In the genomic region with DNA sequence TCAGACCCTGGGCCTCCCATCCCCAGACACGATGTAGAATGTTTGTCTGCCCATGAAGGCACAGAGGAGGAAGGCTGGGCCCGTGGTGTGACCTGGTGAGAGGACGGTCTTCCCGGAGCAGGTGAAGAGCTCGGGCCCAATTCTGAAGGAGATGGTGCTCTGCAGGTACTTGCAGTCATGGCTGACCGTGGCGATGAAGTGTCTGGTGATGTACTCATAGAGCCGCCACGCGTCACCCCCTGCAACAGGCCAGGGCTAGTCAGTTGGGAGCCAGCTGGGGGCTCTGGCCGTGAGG, we compare ENCODE assay signal across 19 cellular contexts. TPM values are rescaled to one million over a fixed set of nuclear protein-coding genes. Genes with fewer than 3 reads are reported as not detected.
DNase-seq lines count a peak whose midpoint lies in the region; ATAC-seq and TF ChIP-seq lines count a peak whose summit lies in the region.
"Had no signal": no experiment of that assay in that cellular context is flagged by ENCODE, and none has a peak within 500 bp of the region (broad histone marks: within the 10 kb centered on the region; RNA-seq: fewer than 3 reads in every experiment).

No MANE protein-coding gene starts in this region.

- H3K36me3 Mint-ChIP-seq in nephron progenitor cell (ENCODE audit: low read depth): peaks cover 37% of the 10 kb centered on the region
- peaks cover 43 to 58% of the 10 kb centered on the region in 2 donors for H3K36me3 Mint-ChIP-seq in stimulated activated naive B cell treated with anti-CD40 and anti-IgM and Interleukin-4, amounts not matched to agents 10 μg/mL and 1 μg/mL and 100 μg/mL, for 72 hours

- no peak overlapping the region for H3K56ac ChIP-seq in IMR-90 (ENCODE audit: extremely low read depth, insufficient read depth, low read length)

- no peak overlapping the region for H2BK20ac ChIP-seq in IMR-90 (ENCODE audit: low read depth, low read length)

- H3K36me3 ChIP-seq in IMR-90 (ENCODE audit: control insufficient read depth, insufficient read depth, low read length) (peaks cover 78% of the 10 kb centered on the region), spleen (peaks cover 6 to 100% (median 90%) of the 10 kb centered on the region in 6 donors)

- H3K27me3 Mint-ChIP-seq in nephron progenitor cell (ENCODE audit: low read depth, poor library complexity): no peaks in the 10 kb centered on the region
- no peaks in the 10 kb centered on the region for H3K27me3 Mint-ChIP-seq in stimulated activated naive B cell treated with anti-CD40 and anti-IgM and Interleukin-4, amounts not matched to agents 10 μg/mL and 1 μg/mL and 100 μg/mL, for 72 hours
- H3K27me3 Mint-ChIP-seq: B cell; CD4-positive, alpha-beta T cell had no signal

- no peaks in the 10 kb centered on the region; the same call in 1 of the 2 replicates for H4K20me1 ChIP-seq in IMR-90 (ENCODE audit: insufficient read depth, low read length)

- CTCF ChIA-PET in IMR-90 (lab: Yijun Ruan, JAX) (interaction anchor here (1.0 kb wide), 1 partner anchor 10 kb away, joined by 3 read pairs; no protein-coding TSS in a partner anchor), RWPE1 (lab: Yijun Ruan, JAX) (interaction anchor here (0.6 to 2.6 kb wide), 3 partner anchors 10 to 183 kb away, joined by 3 to 8 read pairs (median 5); a partner anchor contains a TSS)

- in situ Hi-C loops in IMR-90 (cut with MboI; ENCODE audit: low sequenced_read_pairs): no loop called here

- H4K91ac ChIP-seq in IMR-90 (ENCODE audit: insufficient read depth, low read depth, low read length): no peak overlapping the region

- POLR2A ChIA-PET in IMR-90 (lab: Charles Lee; ENCODE audit: unreplicated experiment) (no interaction called here), RWPE1 (lab: Yijun Ruan, JAX; ENCODE audit: low non-redundant PET) (no interaction called here)

- H3K27ac Mint-ChIP-seq in nephron progenitor cell: peak overlapping the region; percentile 84
- H3K27ac Mint-ChIP-seq in stimulated activated naive B cell treated with anti-CD40 and anti-IgM and Interleukin-4, amounts not matched to agents 10 μg/mL and 1 μg/mL and 100 μg/mL, for 72 hours: peak overlapping the region; percentile 62
- H3K27ac Mint-ChIP-seq: B cell; CD4-positive, alpha-beta T cell; CD8-positive, alpha-beta T cell had no signal

- dilution Hi-C loops in IMR-90 (cut with HindIII; ENCODE audit: low sequenced_read_pairs, unreplicated experiment): no loop called here

- H3K4ac ChIP-seq in IMR-90 (ENCODE audit: low read depth, low read length): no peak overlapping the region

- peak overlapping the region; percentile 16 for H2AK9ac ChIP-seq in IMR-90 (replicated peaks; ENCODE audit: low read depth, low read length, poor library complexity)

- H3K4me3 Mint-ChIP-seq in nephron progenitor cell: no peak overlapping the region
- H3K4me3 Mint-ChIP-seq in stimulated activated naive B cell treated with anti-CD40 and anti-IgM and Interleukin-4, amounts not matched to agents 10 μg/mL and 1 μg/mL and 100 μg/mL, for 72 hours: no peak overlapping the region
- H3K4me3 Mint-ChIP-seq: B cell; CD4-positive, alpha-beta T cell; CD8-positive, alpha-beta T cell had no signal

- H3K23ac ChIP-seq in IMR-90 (ENCODE audit: low read depth, low read length): no peak overlapping the region

- H4K8ac ChIP-seq in IMR-90 (ENCODE audit: low read depth in 2 of 2, low read length in 2 of 2): no peak overlapping the region

- 97% methylated on average over 5 of the region's 11 CpGs; no CpG with 5 or more reads in 1 of the 2 experiments for WGBS in IMR-90 (ENCODE audit: extremely low coverage in 2 of 2, insufficient read length in 1 of 2), 2 experiments
- 91 to 98% (median 95%) methylated on average over 11 of the region's 11 CpGs for WGBS in spleen, 5 donors

- no peak overlapping the region for H2AK5ac ChIP-seq in IMR-90 (ENCODE audit: low read depth, low read length)

- no peaks in the 10 kb centered on the region for H3K9me3 Mint-ChIP-seq in nephron progenitor cell
- no peaks in the 10 kb centered on the region for H3K9me3 Mint-ChIP-seq in stimulated activated naive B cell treated with anti-CD40 and anti-IgM and Interleukin-4, amounts not matched to agents 10 μg/mL and 1 μg/mL and 100 μg/mL, for 72 hours
- H3K9me3 Mint-ChIP-seq: CD4-positive, alpha-beta T cell; CD8-positive, alpha-beta T cell had no signal

- intact Hi-C loops in IMR-90 (cut with micrococcal nuclease): no loop called here
- intact Hi-C loops in spleen (cut with DNase I; ENCODE audit: low total_unique reads): no loop called here

- TF ChIP-seq POLR2A in IMR-90 (IDR thresholded peaks at IDR 0.05; ENCODE audit: low read depth, low read length) (no peak), spleen (IDR thresholded peaks at IDR 0.05) (no peak)

- H3K27me3 ChIP-seq in IMR-90 (ENCODE audit: control insufficient read depth, insufficient read depth, low read length): no peaks in the 10 kb centered on the region
- H3K27me3 ChIP-seq in spleen (replicated peaks in 1 of 7): no peaks in the 10 kb centered on the region
- H3K27me3 ChIP-seq: BLaER1 treated with 17β-estradiol and CSF1 and Interleukin-3, amounts not matched to agents 10 nM and 100 nM had no signal

- no peaks in the 10 kb centered on the region for H3K4me1 Mint-ChIP-seq in nephron progenitor cell
- H3K4me1 Mint-ChIP-seq in stimulated activated naive B cell treated with anti-CD40 and anti-IgM and Interleukin-4, amounts not matched to agents 10 μg/mL and 1 μg/mL and 100 μg/mL, for 72 hours: peaks cover 0 to 5% of the 10 kb centered on the region in 2 donors
- H3K4me1 Mint-ChIP-seq: B cell had no signal

- H3K27ac ChIP-seq in IMR-90 (ENCODE audit: insufficient read depth, low read length): no peak overlapping the region
- H3K27ac ChIP-seq in RWPE1: peak overlapping the region; percentile 49; the same call in 1 of the 2 replicates
- H3K27ac ChIP-seq in spleen: no peak overlapping the region
- H3K27ac ChIP-seq: BLaER1 treated with 17β-estradiol and CSF1 and Interleukin-3, amounts not matched to agents 10 nM and 100 nM; C4-2B had no signal

- TF ChIP-seq CTCF in IMR-90 (conservative IDR thresholded peaks at IDR 0.05; ENCODE audit: low read depth, low read length): no peak
- TF ChIP-seq CTCF in RWPE1 (conservative IDR thresholded peaks at IDR 0.05; ENCODE audit: low read depth): no peak
- no peak for TF ChIP-seq CTCF in nephron progenitor cell (IDR thresholded peaks at IDR 0.05)
- no peak for TF ChIP-seq CTCF in spleen (IDR thresholded peaks at IDR 0.05 in 8 of 11, conservative IDR thresholded peaks at IDR 0.05 in 3 of 11)

- H3K14ac ChIP-seq in IMR-90 (replicated peaks; ENCODE audit: low read depth, low read length): no peak overlapping the region

- H2BK15ac ChIP-seq in IMR-90 (ENCODE audit: low read depth, low read length): no peak overlapping the region

- DNase-seq in IMR-90 (no peak), RWPE1 (ENCODE audit: low spot score) (no peak), nephron progenitor cell (no peak), NCI-H774 (lab: John Stamatoyannopoulos, UW) (no peak), spleen (no peak)
- DNase-seq in stimulated activated naive B cell treated with anti-CD40 and anti-IgM and Interleukin-4, amounts not matched to agents 10 μg/mL and 1 μg/mL and 100 μg/mL, for 72 hours: no peak
- DNase-seq: 8988T; ACHN; AML-193; Caco-2; CD4-positive, alpha-beta T cell; CD8-positive, alpha-beta T cell; DMS79 treated with DMSO at 0.1 percent for 48 hours; GF-D8 had no signal

- H3K9ac ChIP-seq in IMR-90 (ENCODE audit: low read depth, low read length): no peak overlapping the region
- H3K9ac ChIP-seq: BLaER1 treated with 17β-estradiol and CSF1 and Interleukin-3, amounts not matched to agents 10 nM and 100 nM had no signal

- H2AFZ ChIP-seq in IMR-90 (replicated peaks; ENCODE audit: low read length, poor library complexity): no peak overlapping the region

- H3K9me3 ChIP-seq in IMR-90 (ENCODE audit: control insufficient read depth, insufficient read depth, low read length) (no peaks in the 10 kb centered on the region), spleen (no peaks in the 10 kb centered on the region)
- H3K9me3 ChIP-seq: BLaER1 treated with 17β-estradiol and CSF1 and Interleukin-3, amounts not matched to agents 10 nM and 100 nM; Caco-2 had no signal

- no peak overlapping the region for H4K5ac ChIP-seq in IMR-90 (ENCODE audit: low read depth, low read length)

- BruUV-seq in IMR-90 (replicated peaks; lab: Mats Ljungman, UMichigan): no TSS peak

- ATAC-seq in IMR-90 (ENCODE audit: low read depth): no peak
- no peak for ATAC-seq in stimulated activated naive B cell treated with anti-CD40 and anti-IgM and Interleukin-4, amounts not matched to agents 10 μg/mL and 1 μg/mL and 100 μg/mL, for 72 hours (replicated peaks)
- no peak for ATAC-seq in HG03571 (IDR thresholded peaks at IDR 0.05; ENCODE audit: unreplicated experiment)
- no peak for ATAC-seq in HG03354 (IDR thresholded peaks at IDR 0.05; ENCODE audit: poor library complexity, severe bottlenecking, unreplicated experiment)
- ATAC-seq: CD8-positive, alpha-beta T cell had no signal

- no peak overlapping the region for H3K18ac ChIP-seq in IMR-90 (ENCODE audit: low read depth, low read length)

- 0 out of 4 replicates have a peak, but pooled peaks cover 0 to 2% of the 10 kb centered on the region in 2 experiments for H3K79me1 ChIP-seq in IMR-90 (ENCODE audit: low read depth in 1 of 2, low read length in 2 of 2)

- H2BK120ac ChIP-seq in IMR-90 (ENCODE audit: low read depth, low read length): no peak overlapping the region

- no peak overlapping the region for H3K4me3 ChIP-seq in IMR-90 (ENCODE audit: insufficient read depth, low read depth, low read length)
- no peak overlapping the region for H3K4me3 ChIP-seq in spleen
- H3K4me3 ChIP-seq: BLaER1 treated with 17β-estradiol and CSF1 and Interleukin-3, amounts not matched to agents 10 nM and 100 nM had no signal

- H3K4me1 ChIP-seq in IMR-90 (ENCODE audit: control insufficient read depth, insufficient read depth, low read length) (no peaks in the 10 kb centered on the region), spleen (no peaks in the 10 kb centered on the region)
- H3K4me1 ChIP-seq: BLaER1 treated with 17β-estradiol and CSF1 and Interleukin-3, amounts not matched to agents 10 nM and 100 nM; Caco-2 had no signal

- no peaks in the 10 kb centered on the region for H3K9me1 ChIP-seq in IMR-90 (ENCODE audit: insufficient read depth, low read length)

- no peak overlapping the region for H3K4me2 ChIP-seq in IMR-90 (ENCODE audit: low read depth, low read length)
- H3K4me2 ChIP-seq: BLaER1 treated with 17β-estradiol and CSF1 and Interleukin-3, amounts not matched to agents 10 nM and 100 nM had no signal

- H2BK5ac ChIP-seq in IMR-90 (ENCODE audit: low read depth, low read length, poor library complexity, severe bottlenecking): no peak overlapping the region

- TF ChIP-seq RAD21 in IMR-90 (IDR thresholded peaks at IDR 0.05; ENCODE audit: low read length): no peak

RNA-seq across cellular contexts. Expression of a gene that starts 10.0 kb away (rescaled TPM):
- total RNA-seq in IMR-90 (2012; rRNA removed) (20.8 and 25.0 TPM in 2 replicates), spleen (100 to 1,000 TPM in 1 of 7 donors, 10 to 100 TPM in 6; 63.4 to 103 (median 87.8) TPM)
- polyA plus RNA-seq in IMR-90 (2012; rRNA removed) (30.3 and 34.0 TPM in 2 replicates), spleen (10 to 100 TPM; 13.6 to 37.2 (median 14.0) TPM)
- 23.8 and 28.1 TPM in 2 replicates for polyA plus RNA-seq in IMR-90 (2012; cell fraction: cytosol; rRNA removed)
- polyA plus RNA-seq in IMR-90 (2012; cell fraction: nucleus; rRNA removed; ENCODE audit: low replicate concordance): 59.4 and 83.4 TPM in 2 replicates

RNA-seq across cellular contexts. Expression of a gene that starts 20.0 kb away (rescaled TPM):
- total RNA-seq in IMR-90 (2012; rRNA removed): 19.7 and 23.5 TPM in 2 replicates
- polyA plus RNA-seq in IMR-90 (2012; rRNA removed): 21.8 and 23.0 TPM in 2 replicates
- 7.9 and 10.6 TPM in 2 replicates for polyA plus RNA-seq in IMR-90 (2012; cell fraction: cytosol; rRNA removed)
- 57.4 and 109 TPM in 2 replicates for polyA plus RNA-seq in IMR-90 (2012; cell fraction: nucleus; rRNA removed; ENCODE audit: low replicate concordance)
- total RNA-seq in spleen: 10 to 100 TPM; 44.8 to 66.4 (median 55.4) TPM
- polyA plus RNA-seq in spleen: 10 to 100 TPM; 12.6 to 23.5 (median 19.5) TPM
